Comparison of ENCODE assay signal across 8 cellular contexts in genomic region chr16:68790130-68790761, GRCh38. TPM values are rescaled to one million over a fixed set of nuclear protein-coding genes. Genes with fewer than 3 reads are reported as not detected.
DNase-seq lines count a peak whose midpoint lies in the region; ATAC-seq, FAIRE-seq and TF ChIP-seq lines count a peak whose summit lies in the region.
"Had no signal": no experiment of that assay in that cellular context is flagged by ENCODE, and none has a peak within 500 bp of the region (broad histone marks: within the 10 kb centered on the region; RNA-seq: fewer than 3 reads in every experiment).

No MANE protein-coding gene starts in this region.

- no peak overlapping the region for H3K4me2 ChIP-seq in K562 (ENCODE audit: insufficient read depth, low read length)

- no peak for TF ChIP-seq RAD21 in K562 (CRISPR knock-in tag; conservative IDR thresholded peaks at IDR 0.05 in 1 of 2, IDR thresholded peaks at IDR 0.05 in 1 of 2)

- H3K79me2 ChIP-seq in K562 (ENCODE audit: control insufficient read depth, insufficient read depth, low read length), result no peaks in the 10 kb centered on the region

- no TSS peak for BruUV-seq in K562 (replicated peaks; lab: Mats Ljungman, UMichigan)

- H4K20me1 ChIP-seq in K562 (replicated peaks; ENCODE audit: control insufficient read depth, insufficient read depth, low read length), result no peaks in the 10 kb centered on the region

- FAIRE-seq in K562 (lab: Jason Lieb, UNC) (no peak), frontal cortex (lab: Jason Lieb, UNC) (no peak)

- H3K27ac ChIP-seq in HUES48 (ENCODE audit: low read depth, low read length) (peak overlapping the region; percentile 94), K562 (ENCODE audit: extremely low read depth, low read depth, low read length) (no peak overlapping the region), layer of hippocampus (ENCODE audit: low read depth, low read length) (peak overlapping the region; percentile 94), transverse colon (peak overlapping the region; percentile 18 to 81 (median 61))
- H3K27ac ChIP-seq: gastroesophageal sphincter had no signal

- in situ Hi-C loops in K562 (cut with MboI), result loop anchor here (10.0 kb wide), 1 partner anchor 265 kb away; no protein-coding TSS in a partner anchor
- in situ Hi-C loops in transverse colon (cut with MboI; ENCODE audit: low pct_ligation_motif_present in 1 of 4, low pct_unique_long_range_greater_than_20kb in 1 of 4, low sequenced_read_pairs in 3 of 4), result loop anchor here in 2 of 4 donors (10.0 kb wide), 1 partner anchor 85 kb away; no protein-coding TSS in a partner anchor

- H3K4me1 ChIP-seq in HUES48 (ENCODE audit: control insufficient read depth, insufficient read depth, low read length), result peaks cover 37% of the 10 kb centered on the region
- peaks cover 0 to 9% of the 10 kb centered on the region in 2 experiments; a peak in 4 of 5 replicates for H3K4me1 ChIP-seq in K562 (replicated peaks in 1 of 2; ENCODE audit: control insufficient read depth in 2 of 2, insufficient read depth in 2 of 2, low read length in 2 of 2)
- H3K4me1 ChIP-seq in transverse colon, result peaks cover 9 to 45% (median 13%) of the 10 kb centered on the region in 4 donors
- H3K4me1 ChIP-seq: gastroesophageal sphincter had no signal

- POLR2A ChIA-PET in K562 (lab: Yijun Ruan, JAX), result interaction anchor here (0.6 kb wide), 1 partner anchor 117 kb away, joined by 3 read pairs; no protein-coding TSS in a partner anchor

- TF ChIP-seq POLR2A in K562 (conservative IDR thresholded peaks at IDR 0.05) (no peak), transverse colon (IDR thresholded peaks at IDR 0.05) (no peak)

- H3K9ac ChIP-seq in HUES48 (ENCODE audit: low read depth, low read length) (peak overlapping the region; percentile 17; the same call in 1 of the 2 replicates), K562 (ENCODE audit: insufficient read depth in 1 of 2, low read depth in 2 of 2, low read length in 2 of 2) (no peak overlapping the region)

- intact Hi-C loops in K562 (cut with micrococcal nuclease) (no loop called here), transverse colon (cut with DNase I; ENCODE audit: low total_unique reads) (no loop called here)

- DNase-seq in K562 (ENCODE audit: extremely low read depth in 1 of 4, low spot score in 3 of 4), result no peak
- peak; percentile 18 for DNase-seq in transverse colon
- no peak for DNase-seq in stimulated activated CD8-positive, alpha-beta memory T cell treated with anti-CD3 and anti-CD28 coated beads, Interleukin-4, amount 100 ng/mL, for 48 hours
- DNase-seq in frontal cortex (ENCODE audit: low spot score in 2 of 2), result no peak

- ATAC-seq in K562 (no peak), HG03457 (IDR thresholded peaks at IDR 0.05; ENCODE audit: unreplicated experiment) (no peak)
- ATAC-seq: gastroesophageal sphincter had no signal

- H3K9me3 ChIP-seq in HUES48 (ENCODE audit: control insufficient read depth, insufficient read depth, low read length) (no peaks in the 10 kb centered on the region), K562 (replicated peaks; ENCODE audit: control insufficient read depth, insufficient read depth, low read depth, low read length) (no peaks in the 10 kb centered on the region), transverse colon (no peaks in the 10 kb centered on the region)
- H3K9me3 ChIP-seq: gastroesophageal sphincter had no signal

- TF ChIP-seq EP300 in K562 (IDR thresholded peaks at IDR 0.05; ENCODE audit: low read length), result no peak
- no peak for TF ChIP-seq EP300 in transverse colon (IDR thresholded peaks at IDR 0.05; ENCODE audit: low read depth)

- H3K9me1 ChIP-seq in K562 (ENCODE audit: control insufficient read depth, insufficient read depth, low read length), result no peaks in the 10 kb centered on the region

- H3K36me3 ChIP-seq in HUES48 (ENCODE audit: control insufficient read depth, insufficient read depth, low read length) (peaks cover 12% of the 10 kb centered on the region; the same call in 1 of the 2 replicates), K562 (ENCODE audit: control insufficient read depth, insufficient read depth, low read length) (no peaks in the 10 kb centered on the region), transverse colon (no peaks in the 10 kb centered on the region)
- H3K36me3 ChIP-seq: gastroesophageal sphincter had no signal

- 45% methylated on average over 9 of the region's 9 CpGs for WGBS in K562 (ENCODE audit: insufficient coverage, low coverage, missing lambda C conversion rate)
- WGBS in transverse colon (ENCODE audit: low coverage in 1 of 2), 2 donors, result 38 to 48% methylated on average over 6 to 9 of the region's 9 CpGs

- H3K27me3 ChIP-seq in HUES48 (ENCODE audit: control insufficient read depth, insufficient read depth, low read length) (no peaks in the 10 kb centered on the region), K562 (ENCODE audit: control insufficient read depth in 2 of 2, insufficient read depth in 2 of 2, low read length in 2 of 2) (no peaks in the 10 kb centered on the region), layer of hippocampus (ENCODE audit: control insufficient read depth, insufficient read depth, low read length) (no peaks in the 10 kb centered on the region), transverse colon (no peaks in the 10 kb centered on the region)
- H3K27me3 ChIP-seq: gastroesophageal sphincter had no signal

- no peak for TF ChIP-seq CTCF in K562 (IDR thresholded peaks at IDR 0.05 in 2 of 3, conservative IDR thresholded peaks at IDR 0.05 in 1 of 3; ENCODE audit: insufficient read depth in 2 of 3, low read depth in 1 of 3, low read length in 3 of 3)
- TF ChIP-seq CTCF in transverse colon (IDR thresholded peaks at IDR 0.05), result no peak

- 0 out of 2 replicates have a peak overlapping the region, but pooled peaks have one; percentile 6 for H3K4me3 ChIP-seq in HUES48 (ENCODE audit: low read depth, low read length)
- H3K4me3 ChIP-seq in K562, result no peak overlapping the region
- H3K4me3 ChIP-seq in transverse colon, result no peak overlapping the region
- H3K4me3 ChIP-seq: gastroesophageal sphincter had no signal

- CTCF ChIA-PET in K562 (lab: Yijun Ruan, JAX; ENCODE audit: low intra/inter-chr PET ratio), result no interaction called here

- no peak overlapping the region for H2AFZ ChIP-seq in K562 (ENCODE audit: low read depth, low read length)

TF ChIP-seq in K562, 482 proteins besides CTCF, POLR2A, EP300 and RAD21:
- TF ChIP-seq TEAD4 (IDR thresholded peaks at IDR 0.05; ENCODE audit: low read length), result peak; percentile 42; the same call in 1 of the 2 replicates
- TF ChIP-seq TEAD4 (CRISPR knock-in tag; IDR thresholded peaks at IDR 0.05; ENCODE audit: borderline replicate concordance), result no peak
- TF ChIP-seq, protein P1, sequence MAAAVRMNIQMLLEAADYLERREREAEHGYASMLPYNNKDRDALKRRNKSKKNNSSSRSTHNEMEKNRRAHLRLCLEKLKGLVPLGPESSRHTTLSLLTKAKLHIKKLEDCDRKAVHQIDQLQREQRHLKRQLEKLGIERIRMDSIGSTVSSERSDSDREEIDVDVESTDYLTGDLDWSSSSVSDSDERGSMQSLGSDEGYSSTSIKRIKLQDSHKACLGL (CRISPR knock-in tag; IDR thresholded peaks at IDR 0.05; ENCODE audit: borderline replicate concordance, poor library complexity, severe bottlenecking), result no peak
- no peak for TF ChIP-seq CEBPG (CRISPR knock-in tag; IDR thresholded peaks at IDR 0.05)
- TF ChIP-seq CEBPG (tag; conservative IDR thresholded peaks at IDR 0.05 in 1 of 2, IDR thresholded peaks at IDR 0.05 in 1 of 2), result peak in 1 of 2 experiments; percentile 44; a peak in 1 of 4 replicates
- TF ChIP-seq CEBPB (tag; IDR thresholded peaks at IDR 0.05), result peak; percentile 58; the same call in 1 of the 2 replicates

RNA-seq across cellular contexts. Expression of gene TANGO6, which starts 53.1 kb away (rescaled TPM):
- total RNA-seq in K562 (2011; cell fraction: chromatin; rRNA removed; ENCODE audit: low replicate concordance), result 95.0 and 97.4 TPM in 2 replicates
- 43.9 and 44.3 TPM in 2 replicates for total RNA-seq in K562 (2011; cell fraction: nucleolus; rRNA removed)
- 43.9 and 48.8 TPM in 2 replicates for total RNA-seq in K562 (2011; cell fraction: nucleoplasm; rRNA removed)
- total RNA-seq in K562 (2014; rRNA removed) (10.9 and 12.2 TPM in 2 replicates), K562 (2014; rRNA removed; fragmentation: Illumina TruSeq; extraction: Trizol) (10.6 and 13.2 TPM in 2 replicates), K562 (2015; rRNA removed; fragmentation: Illumina TruSeq; extraction: Trizol) (9.7 and 10.4 TPM in 2 replicates), K562 (2021) (15.2 and 15.7 TPM in 2 replicates), transverse colon (10 to 100 TPM; 10.6 to 55.4 (median 22.8) TPM), frontal cortex (31.0 TPM)
- polyA plus RNA-seq in K562 (2011; rRNA removed) (9.4 and 9.6 TPM in 2 replicates), K562 (2014; fragmentation: Illumina TruSeq; extraction: Trizol) (7.1 TPM in 2 replicates), K562 (2014; fragmentation: Nextera tagmentation; extraction: Ambion mirVana) (1 to 10 TPM; 1.6 to 1.7 TPM), K562 (2014; rRNA removed) (3.9 and 5.5 TPM in 2 replicates)
- 7.2 and 7.5 TPM in 2 replicates for polyA plus RNA-seq in K562 (2011; cell fraction: cytosol; rRNA removed)
- 9.5 and 12.7 TPM in 2 replicates for polyA plus RNA-seq in K562 (2011; cell fraction: nucleus; rRNA removed)
- polyA plus RNA-seq in K562 (2012), result 5.7 and 6.1 TPM in 2 replicates
- 37.9 and 48.8 TPM in 2 replicates for polyA minus RNA-seq in K562 (2011; rRNA and poly(A)+ RNA removed)
- 16.8 and 28.3 TPM in 2 replicates for polyA minus RNA-seq in K562 (2011; cell fraction: cytosol; rRNA and poly(A)+ RNA removed)
- 21.0 and 31.0 TPM in 2 replicates for polyA minus RNA-seq in K562 (2011; cell fraction: nucleus; rRNA and poly(A)+ RNA removed)

RNA-seq across cellular contexts. Expression of gene CDH1, which starts 53.2 kb away (rescaled TPM):
- total RNA-seq in K562 (2011; cell fraction: chromatin; rRNA removed; ENCODE audit: low replicate concordance), result not detected in 2 replicates
- not detected in 2 replicates for total RNA-seq in K562 (2011; cell fraction: nucleolus; rRNA removed)
- not detected in 2 replicates for total RNA-seq in K562 (2011; cell fraction: nucleoplasm; rRNA removed)
- not detected in 2 replicates for total RNA-seq in K562 (2014; rRNA removed)
- not detected in 2 replicates for total RNA-seq in K562 (2014; rRNA removed; fragmentation: Illumina TruSeq; extraction: Trizol)
- total RNA-seq in K562 (2015; rRNA removed; fragmentation: Illumina TruSeq; extraction: Trizol), result 0.60 TPM in 1 of 2 replicates, not detected in the other
- 0.69 and 0.76 TPM in 2 replicates for total RNA-seq in K562 (2021)
- polyA plus RNA-seq in K562 (2011; rRNA removed), result not detected in 2 replicates
- 0.07 TPM in 1 of 2 replicates, not detected in the other for polyA plus RNA-seq in K562 (2011; cell fraction: cytosol; rRNA removed)
- 0.04 TPM in 1 of 2 replicates, not detected in the other for polyA plus RNA-seq in K562 (2011; cell fraction: nucleus; rRNA removed)
- polyA plus RNA-seq in K562 (2012), result 0.10 and 0.11 TPM in 2 replicates
- not detected in 2 replicates for polyA plus RNA-seq in K562 (2014; fragmentation: Illumina TruSeq; extraction: Trizol)
- under 1 TPM in 1 of 2 experiments, not detected in 1; 0.01 TPM for polyA plus RNA-seq in K562 (2014; fragmentation: Nextera tagmentation; extraction: Ambion mirVana)
- polyA plus RNA-seq in K562 (2014; rRNA removed), result not detected in 2 replicates
- not detected in 2 replicates for polyA minus RNA-seq in K562 (2011; rRNA and poly(A)+ RNA removed)
- polyA minus RNA-seq in K562 (2011; cell fraction: cytosol; rRNA and poly(A)+ RNA removed), result not detected in 2 replicates
- polyA minus RNA-seq in K562 (2011; cell fraction: nucleus; rRNA and poly(A)+ RNA removed), result not detected in 2 replicates
- total RNA-seq in transverse colon, result 100 to 1,000 TPM; 190 to 551 (median 434) TPM
- 1.6 TPM for total RNA-seq in frontal cortex

Comparison
In these comparisons a context has a peak if more than half of its experiments do, and no peak if none do; other contexts are left out.
1. RNA of gene CDH1, which starts 53.2 kb away (total RNA-seq): 190 to 551 TPM in transverse colon; 1.6 TPM in frontal cortex (single experiment) and 0.60 to 0.76 TPM in K562; every median in the first group is over 10 times any median in the second.